27 cellular contexts compared by ENCODE assay signal in genomic region chr1:207923121-207923520, GRCh38. TPM values are rescaled to one million over a fixed set of nuclear protein-coding genes. Genes with fewer than 3 reads are reported as not detected.
DNase-seq lines count a peak whose midpoint lies in the region; ATAC-seq, FAIRE-seq and TF ChIP-seq lines count a peak whose summit lies in the region.
"Had no signal": no experiment of that assay in that cellular context is flagged by ENCODE, and none has a peak within 500 bp of the region (broad histone marks: within the 10 kb centered on the region; RNA-seq: fewer than 3 reads in every experiment).

No MANE protein-coding gene starts in this region.

- H2BK20ac ChIP-seq in H1 (ENCODE audit: low read length) = no peak overlapping the region

- CTCF ChIA-PET in activated CD4-positive, alpha-beta T cell treated with anti-CD3 and anti-CD28 coated beads, Interleukin-2, amount 10 ng/mL, durations not matched to agents 7 days and 5 days (lab: Charles Lee) = no interaction called here
- CTCF ChIA-PET in H1 (lab: Charles Lee; ENCODE audit: partially characterized antibody) = interaction anchor here (1.5 to 4.2 kb wide), 5 partner anchors 15 to 59 kb away, joined by 3 to 21 read pairs (median 4); no protein-coding TSS in a partner anchor

- H4K5ac ChIP-seq in H1 (ENCODE audit: insufficient read length, low read depth, low read length) = no peak overlapping the region

- H3K9me3 ChIP-seq in H1 (ENCODE audit: insufficient read depth in 2 of 2, low read depth in 1 of 2, low read length in 1 of 2) (no peaks in the 10 kb centered on the region), thyroid gland (no peaks in the 10 kb centered on the region)
- H3K9me3 ChIP-seq: A549, BE2C, colonic mucosa, ovary, SJCRH30 had no signal

- H3K9ac ChIP-seq in H1 (replicated peaks in 1 of 4; ENCODE audit: extremely low read depth in 1 of 4, low read depth in 3 of 4, low read length in 3 of 4) = no peak overlapping the region

- no peak for FAIRE-seq in H1 (lab: Jason Lieb, UNC)
- FAIRE-seq: A549, GM12891, H54 had no signal

- peak; percentile 37 for DNase-seq in activated CD4-positive, alpha-beta T cell treated with anti-CD3 and anti-CD28 coated beads, Interleukin-2, amount 10 ng/mL, durations not matched to agents 24 days and 14 days
- no peak for DNase-seq in activated CD4-positive, alpha-beta T cell treated with anti-CD3 and anti-CD28 coated beads, Interleukin-2, amount 10 ng/mL, durations not matched to agents 7 days and 5 days
- no peak for DNase-seq in H1 (ENCODE audit: low read depth in 1 of 2, low spot score in 2 of 2)
- no peak for DNase-seq in thyroid gland
- no peak for DNase-seq in KBM-7
- DNase-seq in 8988T = no peak
- DNase-seq: activated CD4-positive, alpha-beta T cell treated with anti-CD3 and anti-CD28 coated beads for 48 hours; activated naive CD8-positive, alpha-beta T cell treated with anti-CD3 and anti-CD28 coated beads, Interleukin-2, amount 10 ng/mL, durations not matched to agents 7 days and 5 days; BE2C; colonic mucosa; DMS153; IMR-90; islet precursor cell; naive B cell; NCI-H1694; PC-9; T-helper 1 cell had no signal

- POLR2A ChIA-PET in activated CD4-positive, alpha-beta T cell treated with anti-CD3 and anti-CD28 coated beads, Interleukin-2, amount 10 ng/mL, durations not matched to agents 7 days and 5 days (lab: Charles Lee) = no interaction called here
- POLR2A ChIA-PET in H1 (lab: Charles Lee; ENCODE audit: partially characterized antibody) = no interaction called here

- H3K36me3 ChIP-seq in H1 (ENCODE audit: control insufficient read depth in 2 of 4, insufficient read depth in 4 of 4, low read length in 3 of 4) = no peaks in the 10 kb centered on the region
- H3K36me3 ChIP-seq in thyroid gland = no peaks in the 10 kb centered on the region
- H3K36me3 ChIP-seq: BE2C, colonic mucosa, ovary, SJCRH30 had no signal

- H3K4me3 ChIP-seq in H1 (ENCODE audit: extremely low read depth in 1 of 4, insufficient read depth in 2 of 4, low read depth in 3 of 4, low read length in 4 of 4) (no peak overlapping the region), thyroid gland (replicated peaks in 1 of 3) (no peak overlapping the region)
- H3K4me3 ChIP-seq: A549, colonic mucosa, ovary, PC-9, SJCRH30 had no signal

- intact Hi-C loops in activated CD4-positive, alpha-beta T cell treated with anti-CD3 and anti-CD28 coated beads, Interleukin-2, amount 10 ng/mL, durations not matched to agents 24 days and 14 days (cut with micrococcal nuclease) = no loop called here
- intact Hi-C loops in thyroid gland (cut with DNase I) = no loop called here

- H3K27ac Mint-ChIP-seq in activated CD4-positive, alpha-beta T cell treated with anti-CD3 and anti-CD28 coated beads, Interleukin-2, amount 10 ng/mL, durations not matched to agents 24 days and 14 days = no peak overlapping the region
- H3K27ac Mint-ChIP-seq in activated CD4-positive, alpha-beta T cell treated with anti-CD3 and anti-CD28 coated beads, Interleukin-2, amount 10 ng/mL, durations not matched to agents 7 days and 5 days = no peak overlapping the region
- peak overlapping the region in 2 of 3 experiments; percentile 42 to 61 for H3K27ac Mint-ChIP-seq in nephron
- H3K27ac Mint-ChIP-seq: activated naive CD8-positive, alpha-beta T cell treated with anti-CD3 and anti-CD28 coated beads, Interleukin-2, amount 10 ng/mL, durations not matched to agents 7 days and 5 days; activated T-helper 2 cell treated with anti-CD3 and anti-CD28 coated beads, Interferon-gamma antibody, Interleukin-2, Interleukin-4, amounts not matched to agents 10 μg/mL and 5 μg/mL and 100 μg/mL, durations not matched to agents 14 hours and 24 hours and 36 hours; memory B cell; naive B cell; stimulated activated naive CD8-positive, alpha-beta T cell treated with anti-CD3 and anti-CD28 coated beads, Interleukin-15, Interleukin-2, amounts not matched to agents 100 ng/mL and 50 ng/mL, for 24 hours had no signal

- in situ Hi-C loops in KBM-7 (cut with MboI; ENCODE audit: low pct_unique_long_range_greater_than_20kb, low sequenced_read_pairs) = no loop called here

- H3K4me2 ChIP-seq in H1 (ENCODE audit: insufficient read depth in 1 of 2, low read depth in 2 of 2, low read length in 2 of 2) = no peak overlapping the region
- H3K4me2 ChIP-seq: A549, PC-9 had no signal

- H4K8ac ChIP-seq in H1 (ENCODE audit: extremely low read depth, insufficient read depth, low read length) = no peak overlapping the region

- H3K4me1 Mint-ChIP-seq in activated CD4-positive, alpha-beta T cell treated with anti-CD3 and anti-CD28 coated beads, Interleukin-2, amount 10 ng/mL, durations not matched to agents 24 days and 14 days = no peaks in the 10 kb centered on the region
- H3K4me1 Mint-ChIP-seq in activated CD4-positive, alpha-beta T cell treated with anti-CD3 and anti-CD28 coated beads, Interleukin-2, amount 10 ng/mL, durations not matched to agents 7 days and 5 days = no peaks in the 10 kb centered on the region
- H3K4me1 Mint-ChIP-seq in nephron = peaks cover 57% of the 10 kb centered on the region
- H3K4me1 Mint-ChIP-seq: activated naive CD8-positive, alpha-beta T cell treated with anti-CD3 and anti-CD28 coated beads, Interleukin-2, amount 10 ng/mL, durations not matched to agents 7 days and 5 days had no signal

- no peak overlapping the region for H3K27ac ChIP-seq in H1 (ENCODE audit: low read depth, low read length)
- H3K27ac ChIP-seq in thyroid gland = peak overlapping the region; percentile 34 to 54 (median 44)
- H3K27ac ChIP-seq: A549, colonic mucosa, ovary, PC-9, SJCRH30 had no signal

- no peak overlapping the region for H3K23ac ChIP-seq in H1 (ENCODE audit: insufficient read length)

- H3K79me2 ChIP-seq in H1 (ENCODE audit: control insufficient read depth in 1 of 2, insufficient read depth in 2 of 2, low read length in 2 of 2) = no peaks in the 10 kb centered on the region

- TF ChIP-seq EP300 in H1 (IDR thresholded peaks at IDR 0.05; ENCODE audit: borderline replicate concordance in 1 of 2, low read depth in 2 of 2, low read length in 2 of 2) = no peak

- no peak overlapping the region for H3K56ac ChIP-seq in H1 (replicated peaks; ENCODE audit: insufficient read length, low read depth, low read length)

- TF ChIP-seq RAD21 in H1 (IDR thresholded peaks at IDR 0.05 in 1 of 2, conservative IDR thresholded peaks at IDR 0.05 in 1 of 2; ENCODE audit: low read depth in 2 of 2, low read length in 2 of 2) = no peak

- H3K79me1 ChIP-seq in H1 (ENCODE audit: low read depth, low read length) = no peaks in the 10 kb centered on the region

- H2BK12ac ChIP-seq in H1 (ENCODE audit: low read depth, low read length) = no peak overlapping the region

- 90% methylated on average over 5 of the region's 5 CpGs; no CpG with 5 or more reads in 1 of the 2 experiments for WGBS in H1 (ENCODE audit: extremely low coverage in 1 of 2, insufficient coverage in 1 of 2, insufficient read length in 1 of 2, insufficient replicate concordance in 2 of 2, low coverage in 1 of 2, low lambda C conversion rate in 2 of 2, missing lambda C conversion rate in 1 of 2), 2 experiments
- WGBS in thyroid gland, 2 donors = 70 to 84% methylated on average over 5 of the region's 5 CpGs

- no peaks in the 10 kb centered on the region for H3K23me2 ChIP-seq in H1 (ENCODE audit: low read depth, low read length)

- H3K4ac ChIP-seq in H1 (replicated peaks; ENCODE audit: insufficient read length, low read depth, low read length) = no peak overlapping the region

- H3K14ac ChIP-seq in H1 (ENCODE audit: insufficient read length) = no peak overlapping the region

- H3K27me3 Mint-ChIP-seq in activated CD4-positive, alpha-beta T cell treated with anti-CD3 and anti-CD28 coated beads, Interleukin-2, amount 10 ng/mL, durations not matched to agents 24 days and 14 days = peaks cover 48% of the 10 kb centered on the region
- peaks cover 39% of the 10 kb centered on the region for H3K27me3 Mint-ChIP-seq in activated CD4-positive, alpha-beta T cell treated with anti-CD3 and anti-CD28 coated beads, Interleukin-2, amount 10 ng/mL, durations not matched to agents 7 days and 5 days
- peaks cover 5% of the 10 kb centered on the region for H3K27me3 Mint-ChIP-seq in nephron (ENCODE audit: low read depth)

- no peak overlapping the region for H2BK5ac ChIP-seq in H1 (ENCODE audit: low read depth, low read length)

- no peak for ATAC-seq in GM18511 (IDR thresholded peaks at IDR 0.05; ENCODE audit: unreplicated experiment)

- no peak overlapping the region for H2BK15ac ChIP-seq in H1 (ENCODE audit: low read length)

- TF ChIP-seq POLR2A in H1 (IDR thresholded peaks at IDR 0.05; ENCODE audit: control extremely low read depth in 1 of 2, low read depth in 2 of 2, low read length in 2 of 2) (no peak), thyroid gland (IDR thresholded peaks at IDR 0.05) (no peak)

- no peaks in the 10 kb centered on the region for H3K27me3 ChIP-seq in H1 (replicated peaks in 1 of 4; ENCODE audit: control insufficient read depth in 3 of 4, extremely low read depth in 1 of 4, insufficient read depth in 3 of 4, low read length in 3 of 4)
- H3K27me3 ChIP-seq in thyroid gland = no peaks in the 10 kb centered on the region
- H3K27me3 ChIP-seq: BE2C, colonic mucosa, ovary had no signal

- peak overlapping the region; percentile 20; the same call in 1 of the 2 replicates for H2AK5ac ChIP-seq in H1 (ENCODE audit: low read depth, low read length)

- no peak overlapping the region for H4K91ac ChIP-seq in H1 (replicated peaks; ENCODE audit: insufficient read length, low read length)

- H4K20me1 ChIP-seq in H1 (replicated peaks in 1 of 2; ENCODE audit: control insufficient read depth in 1 of 2, insufficient read depth in 2 of 2, low read length in 2 of 2) = no peaks in the 10 kb centered on the region

- H2BK120ac ChIP-seq in H1 (replicated peaks; ENCODE audit: low read depth, low read length) = no peak overlapping the region

- peaks cover 0 to 7% (median 1%) of the 10 kb centered on the region in 4 experiments; a peak in 3 of 7 replicates for H3K4me1 ChIP-seq in H1 (replicated peaks in 1 of 4; ENCODE audit: control insufficient read depth in 3 of 4, insufficient read depth in 4 of 4, low read length in 3 of 4)
- H3K4me1 ChIP-seq in thyroid gland = peaks cover 10 to 37% of the 10 kb centered on the region in 2 donors
- H3K4me1 ChIP-seq: A549, BE2C, colonic mucosa had no signal

- no peak overlapping the region for H3K4me3 Mint-ChIP-seq in activated CD4-positive, alpha-beta T cell treated with anti-CD3 and anti-CD28 coated beads, Interleukin-2, amount 10 ng/mL, durations not matched to agents 24 days and 14 days
- H3K4me3 Mint-ChIP-seq in activated CD4-positive, alpha-beta T cell treated with anti-CD3 and anti-CD28 coated beads, Interleukin-2, amount 10 ng/mL, durations not matched to agents 7 days and 5 days = no peak overlapping the region
- no peak overlapping the region for H3K4me3 Mint-ChIP-seq in nephron
- H3K4me3 Mint-ChIP-seq: activated naive CD8-positive, alpha-beta T cell treated with anti-CD3 and anti-CD28 coated beads, Interleukin-2, amount 10 ng/mL, durations not matched to agents 7 days and 5 days; memory B cell; stimulated activated naive CD8-positive, alpha-beta T cell treated with anti-CD3 and anti-CD28 coated beads, Interleukin-15, Interleukin-2, amounts not matched to agents 100 ng/mL and 50 ng/mL, for 24 hours had no signal

- no peaks in the 10 kb centered on the region for H3K9me3 Mint-ChIP-seq in activated CD4-positive, alpha-beta T cell treated with anti-CD3 and anti-CD28 coated beads, Interleukin-2, amount 10 ng/mL, durations not matched to agents 24 days and 14 days
- no peaks in the 10 kb centered on the region for H3K9me3 Mint-ChIP-seq in activated CD4-positive, alpha-beta T cell treated with anti-CD3 and anti-CD28 coated beads, Interleukin-2, amount 10 ng/mL, durations not matched to agents 7 days and 5 days
- H3K9me3 Mint-ChIP-seq in nephron = no peaks in the 10 kb centered on the region
- H3K9me3 Mint-ChIP-seq: activated naive CD8-positive, alpha-beta T cell treated with anti-CD3 and anti-CD28 coated beads, Interleukin-2, amount 10 ng/mL, durations not matched to agents 7 days and 5 days; activated T-helper 2 cell treated with anti-CD3 and anti-CD28 coated beads, Interferon-gamma antibody, Interleukin-2, Interleukin-4, amounts not matched to agents 10 μg/mL and 5 μg/mL and 100 μg/mL, durations not matched to agents 14 hours and 24 hours and 36 hours; memory B cell; naive B cell; stimulated activated naive CD8-positive, alpha-beta T cell treated with anti-CD3 and anti-CD28 coated beads, Interleukin-15, Interleukin-2, amounts not matched to agents 100 ng/mL and 50 ng/mL, for 24 hours had no signal

- no peak overlapping the region for H3K18ac ChIP-seq in H1 (ENCODE audit: extremely low read depth, low read length)

- H2AFZ ChIP-seq in H1 (ENCODE audit: low read length) = no peak overlapping the region
- H2AFZ ChIP-seq: PC-9 had no signal

- H3K36me3 Mint-ChIP-seq in activated CD4-positive, alpha-beta T cell treated with anti-CD3 and anti-CD28 coated beads, Interleukin-2, amount 10 ng/mL, durations not matched to agents 24 days and 14 days (ENCODE audit: low read depth) = no peaks in the 10 kb centered on the region
- no peaks in the 10 kb centered on the region for H3K36me3 Mint-ChIP-seq in activated CD4-positive, alpha-beta T cell treated with anti-CD3 and anti-CD28 coated beads, Interleukin-2, amount 10 ng/mL, durations not matched to agents 7 days and 5 days (ENCODE audit: low read depth)
- H3K36me3 Mint-ChIP-seq in nephron (ENCODE audit: low read depth) = no peaks in the 10 kb centered on the region
- H3K36me3 Mint-ChIP-seq: activated naive CD8-positive, alpha-beta T cell treated with anti-CD3 and anti-CD28 coated beads, Interleukin-2, amount 10 ng/mL, durations not matched to agents 7 days and 5 days; memory B cell; naive B cell had no signal

- no peak for TF ChIP-seq CTCF in H1 (IDR thresholded peaks at IDR 0.05; ENCODE audit: control extremely low read depth in 1 of 3, insufficient read depth in 1 of 3, low read depth in 1 of 3, low read length in 3 of 3)
- TF ChIP-seq CTCF in nephron (IDR thresholded peaks at IDR 0.05; ENCODE audit: unreplicated experiment in 3 of 3) = no peak
- TF ChIP-seq CTCF in thyroid gland (IDR thresholded peaks at IDR 0.05) = no peak

RNA-seq across cellular contexts. Expression of gene CD34, which starts 12.2 kb away (rescaled TPM):
- total RNA-seq in activated CD4-positive, alpha-beta T cell treated with anti-CD3 and anti-CD28 coated beads, Interleukin-2, amount 10 ng/mL, durations not matched to agents 24 days and 14 days = not detected in 2 replicates
- total RNA-seq in activated CD4-positive, alpha-beta T cell treated with anti-CD3 and anti-CD28 coated beads, Interleukin-2, amount 10 ng/mL, durations not matched to agents 7 days and 5 days = under 1 TPM in 1 of 2 experiments, not detected in 1; 0.05 TPM
- 0.39 and 0.46 TPM in 2 replicates for total RNA-seq in H1 (2021; fragmentation: NEBNext Ultra II Directional; extraction: Animal tissue kit (Norgen Biotek cat#: 25700))
- 0.50 and 0.54 TPM in 2 replicates for polyA plus RNA-seq in H1 (2011; rRNA removed)
- 0.47 TPM for polyA plus RNA-seq in H1 (2011; cell fraction: cytosol; rRNA removed)
- 0.46 TPM for polyA plus RNA-seq in H1 (2011; cell fraction: nucleus; rRNA removed)
- polyA plus RNA-seq in H1 (2012, experiment 1 of 2) = 0.24 to 0.45 TPM (median 0.36 TPM) in 4 replicates
- polyA plus RNA-seq in H1 (2012, experiment 2 of 2) = 0.35 TPM
- 0.30 TPM for polyA plus RNA-seq in H1 (2013, experiment 1 of 2)
- 0.26 TPM for polyA plus RNA-seq in H1 (2013, experiment 2 of 2)
- 0.44 and 0.61 TPM in 2 replicates for polyA minus RNA-seq in H1 (2011; rRNA and poly(A)+ RNA removed)
- polyA minus RNA-seq in H1 (2011; cell fraction: cytosol; rRNA and poly(A)+ RNA removed) = not detected
- polyA minus RNA-seq in H1 (2011; cell fraction: nucleus; rRNA and poly(A)+ RNA removed) = 0.50 TPM
- total RNA-seq in thyroid gland = 10 to 100 TPM; 20.7 to 38.8 (median 27.8) TPM
- total RNA-seq: activated naive CD8-positive, alpha-beta T cell treated with anti-CD3 and anti-CD28 coated beads, Interleukin-2, amount 10 ng/mL, durations not matched to agents 7 days and 5 days; activated T-helper 2 cell treated with anti-CD3 and anti-CD28 coated beads, Interferon-gamma antibody, Interleukin-2, Interleukin-4, amounts not matched to agents 10 μg/mL and 5 μg/mL and 100 μg/mL, durations not matched to agents 14 hours and 24 hours and 36 hours; IMR-90; PC-9 had no signal

Comparison
In these comparisons a context has a peak if more than half of its experiments do, and no peak if none do; other contexts are left out.
1. H3K27ac Mint-ChIP-seq: peak in nephron (2 of 3); none in activated CD4-positive, alpha-beta T cell treated with anti-CD3 and anti-CD28 coated beads, Interleukin-2, amount 10 ng/mL, durations not matched to agents 24 days and 14 days (single experiment) and activated CD4-positive, alpha-beta T cell treated with anti-CD3 and anti-CD28 coated beads, Interleukin-2, amount 10 ng/mL, durations not matched to agents 7 days and 5 days (single experiment).
2. RNA of gene CD34, which starts 12.2 kb away (total RNA-seq): 20.7 to 38.8 TPM in thyroid gland; 0.39 to 0.46 TPM in H1, 0.05 TPM in activated CD4-positive, alpha-beta T cell treated with anti-CD3 and anti-CD28 coated beads, Interleukin-2, amount 10 ng/mL, durations not matched to agents 7 days and 5 days and not detected in activated CD4-positive, alpha-beta T cell treated with anti-CD3 and anti-CD28 coated beads, Interleukin-2, amount 10 ng/mL, durations not matched to agents 24 days and 14 days; every median in the first group is over 10 times any median in the second.